ENCODE assay signal across 12 cellular contexts in the genomic region with DNA sequence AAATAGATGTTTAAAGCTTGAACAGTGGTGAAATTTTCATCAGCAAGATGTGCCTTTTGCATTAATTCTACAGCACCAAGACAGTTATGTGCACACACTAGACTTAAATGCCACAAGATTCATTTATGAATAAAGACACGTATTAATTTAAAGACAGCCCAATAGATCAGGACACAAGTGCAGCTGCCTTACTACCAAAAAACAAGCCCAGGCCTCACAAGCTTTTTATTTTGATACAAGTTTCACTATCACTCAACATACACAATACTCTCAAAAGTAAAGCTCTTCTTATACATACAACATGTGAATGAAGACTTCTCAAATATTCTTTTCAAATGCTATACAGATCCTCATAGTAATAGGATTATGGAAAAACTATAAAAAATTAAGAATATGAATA. TPM values are rescaled to one million over a fixed set of nuclear protein-coding genes. Genes with fewer than 3 reads are reported as not detected.
DNase-seq lines count a peak whose midpoint lies in the region; ATAC-seq, FAIRE-seq and TF ChIP-seq lines count a peak whose summit lies in the region.
"Had no signal": no experiment of that assay in that cellular context is flagged by ENCODE, and none has a peak within 500 bp of the region (broad histone marks: within the 10 kb centered on the region; RNA-seq: fewer than 3 reads in every experiment).

No MANE protein-coding gene starts in this region.

- peaks cover 2% of the 10 kb centered on the region for H3K36me3 ChIP-seq in DND-41 (ENCODE audit: insufficient read depth, low read length)
- H3K36me3 ChIP-seq in KMS-11 (ENCODE audit: insufficient read depth): no peaks in the 10 kb centered on the region
- no peaks in the 10 kb centered on the region for H3K36me3 ChIP-seq in astrocyte (ENCODE audit: insufficient read depth, low read length)
- H3K36me3 ChIP-seq in SJCRH30: no peaks in the 10 kb centered on the region
- H3K36me3 ChIP-seq in HAP-1 (replicated peaks): no peaks in the 10 kb centered on the region
- H3K36me3 ChIP-seq: transverse colon had no signal

- H3K4me1 Mint-ChIP-seq in astrocyte (ENCODE audit: low read depth, unreplicated experiment) (peaks cover 15% of the 10 kb centered on the region), nephron progenitor cell (peaks cover 34% of the 10 kb centered on the region)

- H3K4me2 ChIP-seq in DND-41 (ENCODE audit: insufficient read depth, low read length) (peak overlapping the region; percentile 89; the same call in 1 of the 2 replicates), KMS-11 (peak overlapping the region; percentile 91), astrocyte (ENCODE audit: low read length) (peak overlapping the region; percentile 1)

- H3K79me2 ChIP-seq in DND-41 (ENCODE audit: insufficient read depth, low read length): peaks cover 72% of the 10 kb centered on the region
- peaks cover 61% of the 10 kb centered on the region for H3K79me2 ChIP-seq in KMS-11 (ENCODE audit: insufficient read depth, low read depth)
- H3K79me2 ChIP-seq in astrocyte (ENCODE audit: insufficient read depth, low read length): peaks cover 73% of the 10 kb centered on the region

- H3K27ac Mint-ChIP-seq in astrocyte (ENCODE audit: unreplicated experiment) (no peak overlapping the region), nephron progenitor cell (no peak overlapping the region)

- ATAC-seq in DND-41 (ENCODE audit: insufficient read depth, low read depth): no peak
- no peak for ATAC-seq in omental fat pad (ENCODE audit: low FRiP score)
- no peak for ATAC-seq in HG03342 (IDR thresholded peaks at IDR 0.05; ENCODE audit: unreplicated experiment)

- no peak overlapping the region for H3K27ac ChIP-seq in DND-41 (ENCODE audit: low read length)
- H3K27ac ChIP-seq in KMS-11: peak overlapping the region; percentile 81; the same call in 1 of the 2 replicates
- no peak overlapping the region for H3K27ac ChIP-seq in astrocyte (ENCODE audit: low read depth, low read length)
- no peak overlapping the region for H3K27ac ChIP-seq in SJCRH30

- peak overlapping the region; percentile 69 for H3K4me3 Mint-ChIP-seq in astrocyte (ENCODE audit: unreplicated experiment)
- peak overlapping the region; percentile 68 for H3K4me3 Mint-ChIP-seq in nephron progenitor cell

- H3K27me3 ChIP-seq in DND-41 (ENCODE audit: insufficient read depth, low read length, poor library complexity): no peaks in the 10 kb centered on the region
- H3K27me3 ChIP-seq in KMS-11 (ENCODE audit: insufficient read depth, low read depth): no peaks in the 10 kb centered on the region
- no peaks in the 10 kb centered on the region for H3K27me3 ChIP-seq in astrocyte (ENCODE audit: insufficient read depth, low read length)
- H3K27me3 ChIP-seq in SJCRH30: no peaks in the 10 kb centered on the region
- H3K27me3 ChIP-seq in HAP-1 (ENCODE audit: low read depth): no peaks in the 10 kb centered on the region
- H3K27me3 ChIP-seq: transverse colon had no signal

- H3K36me3 Mint-ChIP-seq in astrocyte (ENCODE audit: low read depth, unreplicated experiment) (no peaks in the 10 kb centered on the region), nephron progenitor cell (ENCODE audit: low read depth) (peaks cover 6% of the 10 kb centered on the region)

- H3K9me3 ChIP-seq in DND-41 (ENCODE audit: insufficient read depth, low read length, severe bottlenecking) (no peaks in the 10 kb centered on the region), astrocyte (ENCODE audit: insufficient read depth, low read depth, low read length) (no peaks in the 10 kb centered on the region), SJCRH30 (replicated peaks) (no peaks in the 10 kb centered on the region), HAP-1 (no peaks in the 10 kb centered on the region)
- H3K9me3 ChIP-seq: transverse colon had no signal

- no peak for DNase-seq in DND-41
- no peak for DNase-seq in astrocyte (ENCODE audit: low read depth)
- DNase-seq in nephron progenitor cell: no peak
- no peak for DNase-seq in SJCRH30
- no peak for DNase-seq in HAP-1 (ENCODE audit: low spot score in 2 of 2)
- DNase-seq in omental fat pad (ENCODE audit: low spot score): no peak
- DNase-seq: activated CD4-positive, CD25-positive, alpha-beta regulatory T cell; amygdala; occipital lobe; transverse colon had no signal

- no peak overlapping the region for H2AFZ ChIP-seq in DND-41 (ENCODE audit: low read depth, low read length)
- no peak overlapping the region for H2AFZ ChIP-seq in KMS-11 (ENCODE audit: low read depth)
- H2AFZ ChIP-seq in astrocyte (ENCODE audit: low read depth, low read length): no peak overlapping the region

- H3K4me3 ChIP-seq in DND-41 (ENCODE audit: low read depth in 1 of 2, low read length in 2 of 2) (no peak overlapping the region), KMS-11 (IDR thresholded peaks at IDR 0.05; ENCODE audit: insufficient read depth, low read depth, low read length) (no peak overlapping the region), astrocyte (ENCODE audit: insufficient read depth, low read depth, low read length) (no peak overlapping the region), SJCRH30 (no peak overlapping the region), HAP-1 (no peak overlapping the region)

- H3K9ac ChIP-seq in DND-41 (ENCODE audit: low read depth, low read length): no peak overlapping the region
- H3K9ac ChIP-seq in KMS-11: peak overlapping the region; percentile 75; the same call in 1 of the 2 replicates
- no peak overlapping the region for H3K9ac ChIP-seq in astrocyte (ENCODE audit: low read length)

- H3K9me3 Mint-ChIP-seq in astrocyte (ENCODE audit: unreplicated experiment): no peaks in the 10 kb centered on the region
- H3K9me3 Mint-ChIP-seq in nephron progenitor cell: no peaks in the 10 kb centered on the region

- H3K27me3 Mint-ChIP-seq in astrocyte (ENCODE audit: low read depth, unreplicated experiment) (no peaks in the 10 kb centered on the region), nephron progenitor cell (ENCODE audit: low read depth, poor library complexity) (no peaks in the 10 kb centered on the region)

- FAIRE-seq in astrocyte (lab: Jason Lieb, UNC): no peak

- in situ Hi-C loops in HAP-1 (cut with MboI; ENCODE audit: low sequenced_read_pairs): no loop called here

- H3K4me1 ChIP-seq in DND-41 (ENCODE audit: insufficient read depth, low read length): peaks cover 34% of the 10 kb centered on the region
- peaks cover 39% of the 10 kb centered on the region for H3K4me1 ChIP-seq in KMS-11 (ENCODE audit: low read depth, poor library complexity, severe bottlenecking)
- H3K4me1 ChIP-seq in astrocyte (ENCODE audit: insufficient read depth, low read length): peaks cover 11% of the 10 kb centered on the region
- H3K4me1 ChIP-seq in SJCRH30: 0 out of 2 replicates have a peak, but pooled peaks cover 3% of the 10 kb centered on the region
- peaks cover 12% of the 10 kb centered on the region for H3K4me1 ChIP-seq in HAP-1

- peaks cover 27% of the 10 kb centered on the region for H4K20me1 ChIP-seq in DND-41 (ENCODE audit: insufficient read depth, low read length)
- peaks cover 12% of the 10 kb centered on the region; the same call in 1 of the 2 replicates for H4K20me1 ChIP-seq in KMS-11 (ENCODE audit: insufficient read depth)
- H4K20me1 ChIP-seq in astrocyte (ENCODE audit: insufficient read depth, low read length): peaks cover 56% of the 10 kb centered on the region

- TF ChIP-seq CTCF in DND-41 (IDR thresholded peaks at IDR 0.05; ENCODE audit: borderline replicate concordance, extremely low read depth, low read length, poor library complexity, severe bottlenecking) (no peak), KMS-11 (conservative IDR thresholded peaks at IDR 0.05; ENCODE audit: low read depth, low read length) (no peak), astrocyte (IDR thresholded peaks at IDR 0.05; ENCODE audit: insufficient read depth, low read depth, low read length) (no peak), nephron progenitor cell (IDR thresholded peaks at IDR 0.05) (no peak), omental fat pad (IDR thresholded peaks at IDR 0.05) (no peak)

RNA-seq across cellular contexts. Expression of gene ACAP2, which starts 2.4 kb away (rescaled TPM):
- total RNA-seq in astrocyte: 46.0 and 49.7 TPM in 2 replicates
- 29.9 and 35.4 TPM in 2 replicates for total RNA-seq in SJCRH30 (2014; rRNA removed; shearing (Covaris generic))
- total RNA-seq in omental fat pad: 10 to 100 TPM; 41.6 to 76.1 (median 44.5) TPM

Comparison
In these comparisons a context has a peak if more than half of its experiments do, and no peak if none do; other contexts are left out.
1. H3K4me2 ChIP-seq: peak in every context shown above with its lines; median percentile 91 in KMS-11; 89 in DND-41; 1 in astrocyte.